ENCODE assay signal across 24 cellular contexts in the genomic region with DNA sequence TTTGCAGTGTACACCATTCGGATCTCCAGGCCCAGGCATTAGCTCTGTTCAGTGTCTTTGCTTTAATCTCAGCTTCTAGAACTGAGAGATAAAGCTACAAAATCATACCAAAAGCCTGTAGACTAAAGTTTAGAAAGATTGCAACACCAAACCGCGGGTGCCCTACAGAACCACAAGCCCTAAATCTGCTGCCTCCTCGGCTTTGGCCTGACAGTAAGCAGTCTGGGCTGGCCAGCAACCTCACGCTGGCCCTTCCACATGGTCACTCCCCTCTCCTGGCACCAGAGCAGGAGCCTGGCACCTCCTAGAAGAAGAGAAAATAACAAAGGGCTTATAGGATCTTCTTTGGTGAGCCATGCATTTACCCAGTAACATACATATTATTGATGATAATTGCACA. TPM values are rescaled to one million over a fixed set of nuclear protein-coding genes. Genes with fewer than 3 reads are reported as not detected.
"Had no signal": no experiment of that assay in that cellular context is flagged by ENCODE, and none has a peak within 500 bp of the region (broad histone marks: within the 10 kb centered on the region; RNA-seq: fewer than 3 reads in every experiment).

No MANE protein-coding gene starts in this region.

- H3K36me3 Mint-ChIP-seq: activated naive CD4-positive, alpha-beta T cell treated with anti-CD3 and anti-CD28 coated beads, Interleukin-2, amount 50 U/mL, for 24 hours; memory B cell; neural progenitor cell had no signal

- H3K4me3 ChIP-seq: adrenal gland, hepatocyte, mucosa of descending colon, neural progenitor cell, prostate gland, suprapubic skin, transverse colon, vagina had no signal

- ATAC-seq: activated CD4-positive, CD25-positive, alpha-beta regulatory T cell treated with anti-CD3 and anti-CD28 coated beads, Interleukin-2, amount 50 U/mL, for 24 hours; esophagus mucosa; foreskin keratinocyte; mucosa of descending colon; naive thymus-derived CD4-positive, alpha-beta T cell; right cardiac atrium; stimulated activated naive CD8-positive, alpha-beta T cell treated with anti-CD3 and anti-CD28 coated beads, Interleukin-15, amount 100 ng/mL, for 72 hours had no signal

- DNase-seq: activated CD8-positive, alpha-beta memory T cell treated with anti-CD3 and anti-CD28 coated beads for 24 hours; activated CD8-positive, alpha-beta memory T cell treated with anti-CD3 and anti-CD28 coated beads, Interleukin-2, amount 50 U/mL, for 48 hours; activated gamma-delta T cell; activated T-cell treated with anti-CD3 and anti-CD28 coated beads, Interleukin-2, amount 50 U/mL, for 48 hours; adrenal gland; effector CD8-positive, alpha-beta T cell; foreskin keratinocyte; mucosa of descending colon; naive thymus-derived CD4-positive, alpha-beta T cell; right cardiac atrium; small intestine; stimulated activated CD4-positive, alpha-beta T cell treated with anti-CD3 and anti-CD28 coated beads, Interleukin-4, amount 100 ng/mL, for 1 hour; stimulated activated naive CD8-positive, alpha-beta T cell treated with anti-CD3 and anti-CD28 coated beads, Interleukin-15, amount 100 ng/mL, for 72 hours; transverse colon had no signal

- H3K9me3 Mint-ChIP-seq: activated naive CD4-positive, alpha-beta T cell treated with anti-CD3 and anti-CD28 coated beads, Interleukin-2, amount 50 U/mL, for 24 hours; dendritic cell treated with granulocyte-macrophage colony-stimulating factor and Interleukin-4, amounts not matched to agents 40 ng/mL and 50 ng/mL, for 4 days; memory B cell; naive thymus-derived CD4-positive, alpha-beta T cell; stimulated activated naive CD8-positive, alpha-beta T cell treated with anti-CD3 and anti-CD28 coated beads, Interleukin-15, amount 100 ng/mL, for 72 hours had no signal

- H3K27ac Mint-ChIP-seq: activated naive CD4-positive, alpha-beta T cell treated with anti-CD3 and anti-CD28 coated beads, Interleukin-2, amount 50 U/mL, for 24 hours; dendritic cell treated with granulocyte-macrophage colony-stimulating factor and Interleukin-4, amounts not matched to agents 40 ng/mL and 50 ng/mL, for 4 days; memory B cell; naive thymus-derived CD4-positive, alpha-beta T cell; neural progenitor cell; stimulated activated naive CD8-positive, alpha-beta T cell treated with anti-CD3 and anti-CD28 coated beads, Interleukin-15, amount 100 ng/mL, for 72 hours had no signal

- H3K4me3 Mint-ChIP-seq: activated naive CD4-positive, alpha-beta T cell treated with anti-CD3 and anti-CD28 coated beads, Interleukin-2, amount 50 U/mL, for 24 hours; dendritic cell treated with granulocyte-macrophage colony-stimulating factor and Interleukin-4, amounts not matched to agents 40 ng/mL and 50 ng/mL, for 4 days; memory B cell; naive thymus-derived CD4-positive, alpha-beta T cell; neural progenitor cell; stimulated activated naive CD8-positive, alpha-beta T cell treated with anti-CD3 and anti-CD28 coated beads, Interleukin-15, amount 100 ng/mL, for 72 hours had no signal

RNA-seq across cellular contexts. Expression of a gene that starts 8.9 kb away (rescaled TPM):
- total RNA-seq: naive thymus-derived CD4-positive, alpha-beta T cell had no signal
